17 cellular contexts compared by ENCODE assay signal in the genomic region with DNA sequence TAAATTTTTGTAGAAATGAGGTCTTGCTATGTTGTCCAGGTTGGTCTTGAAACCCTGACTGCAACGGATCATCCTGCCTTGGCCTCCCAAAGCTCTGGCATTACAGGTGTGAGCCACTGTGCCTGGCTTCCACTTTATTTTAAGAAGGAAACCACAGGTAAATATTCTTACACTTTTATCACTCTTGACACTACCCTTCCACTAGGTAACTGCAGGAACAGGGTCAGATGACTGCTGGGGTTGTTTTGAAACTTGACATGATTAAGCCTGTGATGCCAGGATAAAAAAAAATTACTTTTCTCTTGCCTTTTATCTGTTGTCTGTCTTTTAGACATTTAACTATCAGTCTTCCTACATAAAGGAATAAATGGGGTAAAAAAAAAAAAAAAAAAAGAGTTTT.
"Had no signal": no experiment of that assay in that cellular context is flagged by ENCODE, and none has a peak within 500 bp of the region (broad histone marks: within the 10 kb centered on the region; RNA-seq: fewer than 3 reads in every experiment).

No MANE protein-coding gene starts in this region.

- H3K9me3 ChIP-seq: adrenal gland, left ventricle myocardium inferior, pancreas, sigmoid colon, thyroid gland had no signal

- FAIRE-seq: bronchial epithelial cell, frontal cortex, kidney, pancreas had no signal

- H3K4me3 ChIP-seq: adrenal gland, left ventricle myocardium inferior, pancreas, sigmoid colon, thyroid gland had no signal

- H3K4me1 ChIP-seq: adrenal gland, left ventricle myocardium inferior, pancreas, sigmoid colon, thyroid gland had no signal

- DNase-seq: activated CD4-positive, alpha-beta T cell treated with anti-CD3 and anti-CD28 coated beads, Interleukin-2, amount 10 ng/mL, durations not matched to agents 24 days and 14 days; activated CD4-positive, CD25-positive, alpha-beta regulatory T cell; activated CD8-positive, alpha-beta T cell treated with anti-CD3 and anti-CD28 coated beads for 36 hours; activated naive CD4-positive, alpha-beta T cell treated with anti-CD3 and anti-CD28 coated beads, Interleukin-2, amount 50 U/mL, for 16 hours; activated T-cell treated with anti-CD3 and anti-CD28 coated beads, Interleukin-2, amount 50 U/mL, for 4 hours; effector CD4-positive, alpha-beta T cell; kidney; left ventricle myocardium inferior; naive B cell; pancreas; sigmoid colon; stimulated activated naive CD4-positive, alpha-beta T cell treated with Interleukin-2 at 50 U/mL for 16 hours; T1000; thyroid gland had no signal

- H3K36me3 ChIP-seq: adrenal gland, left ventricle myocardium inferior, pancreas, sigmoid colon, thyroid gland had no signal

- ATAC-seq: activated CD8-positive, alpha-beta T cell treated with anti-CD3 and anti-CD28 coated beads for 36 hours; activated T-cell treated with anti-CD3 and anti-CD28 coated beads, Interleukin-2, amount 50 U/mL, for 4 hours had no signal

- H3K27me3 ChIP-seq: adrenal gland, pancreas, sigmoid colon, thyroid gland had no signal

- H3K27ac ChIP-seq: adrenal gland, left ventricle myocardium inferior, pancreas, sigmoid colon, thyroid gland had no signal
